ENCODE assay signal across 9 cellular contexts in the genomic region with DNA sequence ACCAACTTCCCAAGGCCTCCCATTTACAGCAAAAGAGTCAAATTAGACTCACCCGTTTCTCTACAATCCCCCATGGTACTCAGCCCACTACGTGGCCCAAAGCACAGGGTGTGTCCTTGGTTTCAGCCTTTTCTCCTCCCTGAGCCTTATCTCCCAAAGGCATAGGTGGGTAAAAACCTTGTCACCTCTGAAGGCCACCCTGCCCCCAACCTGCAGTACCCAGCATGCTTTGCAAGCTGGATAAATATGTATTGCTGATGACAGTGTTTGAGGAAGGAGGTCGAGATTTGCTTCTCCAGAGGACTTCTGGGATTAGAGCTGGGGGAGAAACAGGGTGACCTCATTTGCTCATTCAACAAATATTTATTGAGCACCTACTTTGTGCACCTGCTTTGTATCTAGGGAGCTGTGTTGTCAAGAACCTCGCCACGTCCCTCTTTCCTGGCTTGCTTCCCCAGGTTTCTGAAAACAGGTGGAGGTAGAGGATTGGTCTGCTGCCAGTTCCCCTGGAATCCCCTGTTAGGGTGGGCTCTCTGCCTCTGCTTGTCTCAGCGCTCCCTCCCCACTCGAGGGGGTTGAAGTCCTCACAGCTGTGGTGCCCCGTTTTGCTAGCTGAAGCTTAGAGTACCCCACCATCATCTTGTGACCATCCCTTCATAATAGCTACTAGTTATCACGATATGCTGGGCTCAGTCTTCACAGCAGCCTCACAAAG. TPM values are rescaled to one million over a fixed set of nuclear protein-coding genes. Genes with fewer than 3 reads are reported as not detected.
DNase-seq lines count a peak whose midpoint lies in the region; ATAC-seq and TF ChIP-seq lines count a peak whose summit lies in the region.
"Had no signal": no experiment of that assay in that cellular context is flagged by ENCODE, and none has a peak within 500 bp of the region (broad histone marks: within the 10 kb centered on the region; RNA-seq: fewer than 3 reads in every experiment).

No MANE protein-coding gene starts in this region.

- CTCF ChIA-PET in WTC11 (lab: Charles Lee), result interaction anchor here (1.5 kb wide), 1 partner anchor 44 kb away, joined by 4 read pairs; no protein-coding TSS in a partner anchor

- POLR2A ChIA-PET in WTC11 (lab: Charles Lee), result interaction anchor here (0.7 kb wide), 1 partner anchor 15 kb away, joined by 3 read pairs; no protein-coding TSS in a partner anchor

- no peaks in the 10 kb centered on the region for H3K9me3 Mint-ChIP-seq in T-helper 1 cell treated with Interleukin-12 subunit alpha and Interleukin-12 subunit beta and Interleukin-4 antibody, amounts not matched to agents 30 μg/mL and 1 μg/mL, for 36 hours
- no peaks in the 10 kb centered on the region for H3K9me3 Mint-ChIP-seq in WTC11
- no peaks in the 10 kb centered on the region for H3K9me3 Mint-ChIP-seq in stimulated activated effector memory CD8-positive, alpha-beta T cell treated with anti-CD3 and anti-CD28 coated beads, Interleukin-12 subunit alpha, Interleukin-12 subunit beta, amount 100 ng/mL, for 72 hours

- peaks cover 10% of the 10 kb centered on the region for H3K36me3 Mint-ChIP-seq in T-helper 1 cell treated with Interleukin-12 subunit alpha and Interleukin-12 subunit beta and Interleukin-4 antibody, amounts not matched to agents 30 μg/mL and 1 μg/mL, for 36 hours (ENCODE audit: low read depth)
- 0 out of 2 replicates have a peak, but pooled peaks cover under 1% of the 10 kb centered on the region for H3K36me3 Mint-ChIP-seq in WTC11
- peaks cover 79% of the 10 kb centered on the region for H3K36me3 Mint-ChIP-seq in stimulated activated effector memory CD8-positive, alpha-beta T cell treated with anti-CD3 and anti-CD28 coated beads, Interleukin-12 subunit alpha, Interleukin-12 subunit beta, amount 100 ng/mL, for 72 hours

- H3K4me3 ChIP-seq in foreskin fibroblast (ENCODE audit: low read depth in 1 of 2, low read length in 2 of 2), result peak overlapping the region; percentile 99

- ATAC-seq in WTC11 (no peak), HG03571 (IDR thresholded peaks at IDR 0.05; ENCODE audit: unreplicated experiment) (no peak)
- ATAC-seq in stimulated activated effector memory CD8-positive, alpha-beta T cell treated with anti-CD3 and anti-CD28 coated beads, Interleukin-12 subunit alpha, Interleukin-12 subunit beta, amount 100 ng/mL, for 72 hours, result no peak

- TF ChIP-seq CTCF in WTC11 (IDR thresholded peaks at IDR 0.05) (no peak), foreskin fibroblast (IDR thresholded peaks at IDR 0.05; ENCODE audit: low read depth, low read length) (no peak), GM10266 (IDR thresholded peaks at IDR 0.05; ENCODE audit: control insufficient read depth, insufficient read depth, low read depth, missing control alignments) (no peak)

- H3K4me3 Mint-ChIP-seq in T-helper 1 cell treated with Interleukin-12 subunit alpha and Interleukin-12 subunit beta and Interleukin-4 antibody, amounts not matched to agents 30 μg/mL and 1 μg/mL, for 36 hours, result peak overlapping the region; percentile 93
- no peak overlapping the region for H3K4me3 Mint-ChIP-seq in WTC11
- peak overlapping the region; percentile 98 for H3K4me3 Mint-ChIP-seq in stimulated activated effector memory CD8-positive, alpha-beta T cell treated with anti-CD3 and anti-CD28 coated beads, Interleukin-12 subunit alpha, Interleukin-12 subunit beta, amount 100 ng/mL, for 72 hours

- no peaks in the 10 kb centered on the region for H3K27me3 Mint-ChIP-seq in T-helper 1 cell treated with Interleukin-12 subunit alpha and Interleukin-12 subunit beta and Interleukin-4 antibody, amounts not matched to agents 30 μg/mL and 1 μg/mL, for 36 hours (ENCODE audit: low read depth)
- no peaks in the 10 kb centered on the region for H3K27me3 Mint-ChIP-seq in WTC11 (ENCODE audit: low read depth)

- peak overlapping the region; percentile 86 for H3K27ac Mint-ChIP-seq in T-helper 1 cell treated with Interleukin-12 subunit alpha and Interleukin-12 subunit beta and Interleukin-4 antibody, amounts not matched to agents 30 μg/mL and 1 μg/mL, for 36 hours
- peak overlapping the region; percentile 84 for H3K27ac Mint-ChIP-seq in WTC11
- H3K27ac Mint-ChIP-seq in stimulated activated effector memory CD8-positive, alpha-beta T cell treated with anti-CD3 and anti-CD28 coated beads, Interleukin-12 subunit alpha, Interleukin-12 subunit beta, amount 100 ng/mL, for 72 hours, result peak overlapping the region; percentile 100

- H3K4me1 Mint-ChIP-seq in T-helper 1 cell treated with Interleukin-12 subunit alpha and Interleukin-12 subunit beta and Interleukin-4 antibody, amounts not matched to agents 30 μg/mL and 1 μg/mL, for 36 hours (ENCODE audit: low read depth), result peaks cover 52% of the 10 kb centered on the region
- peaks cover 67% of the 10 kb centered on the region for H3K4me1 Mint-ChIP-seq in WTC11
- peaks cover 82% of the 10 kb centered on the region for H3K4me1 Mint-ChIP-seq in stimulated activated effector memory CD8-positive, alpha-beta T cell treated with anti-CD3 and anti-CD28 coated beads, Interleukin-12 subunit alpha, Interleukin-12 subunit beta, amount 100 ng/mL, for 72 hours

- DNase-seq in T-helper 1 cell (no peak), WTC11 (ENCODE audit: low spot score) (no peak), foreskin fibroblast (no peak), GM10266 (ENCODE audit: extremely low spot score) (no peak), NCI-H128 (lab: John Stamatoyannopoulos, UW; ENCODE audit: unreplicated experiment) (no peak)
- DNase-seq in stimulated activated effector memory CD8-positive, alpha-beta T cell treated with anti-CD3 and anti-CD28 coated beads, Interleukin-12 subunit alpha, Interleukin-12 subunit beta, amount 100 ng/mL, for 72 hours (ENCODE audit: low spot score in 2 of 2), result no peak
- DNase-seq: NCI-H2171 treated with DMSO at 0.1 percent for 48 hours had no signal

TF ChIP-seq in WTC11, 78 proteins besides CTCF, POLR2A, EP300 and RAD21 (continues in another document):
- TF ChIP-seq, protein P1, sequence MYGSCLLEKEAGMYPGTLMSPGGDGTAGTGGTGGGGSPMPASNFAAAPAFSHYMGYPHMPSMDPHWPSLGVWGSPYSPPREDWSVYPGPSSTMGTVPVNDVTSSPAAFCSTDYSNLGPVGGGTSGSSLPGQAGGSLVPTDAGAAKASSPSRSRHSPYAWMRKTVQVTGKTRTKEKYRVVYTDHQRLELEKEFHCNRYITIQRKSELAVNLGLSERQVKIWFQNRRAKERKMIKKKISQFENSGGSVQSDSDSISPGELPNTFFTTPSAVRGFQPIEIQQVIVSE (CRISPR knock-in tag; IDR thresholded peaks at IDR 0.05; ENCODE audit: borderline replicate concordance), result no peak
- TF ChIP-seq, protein P2, sequence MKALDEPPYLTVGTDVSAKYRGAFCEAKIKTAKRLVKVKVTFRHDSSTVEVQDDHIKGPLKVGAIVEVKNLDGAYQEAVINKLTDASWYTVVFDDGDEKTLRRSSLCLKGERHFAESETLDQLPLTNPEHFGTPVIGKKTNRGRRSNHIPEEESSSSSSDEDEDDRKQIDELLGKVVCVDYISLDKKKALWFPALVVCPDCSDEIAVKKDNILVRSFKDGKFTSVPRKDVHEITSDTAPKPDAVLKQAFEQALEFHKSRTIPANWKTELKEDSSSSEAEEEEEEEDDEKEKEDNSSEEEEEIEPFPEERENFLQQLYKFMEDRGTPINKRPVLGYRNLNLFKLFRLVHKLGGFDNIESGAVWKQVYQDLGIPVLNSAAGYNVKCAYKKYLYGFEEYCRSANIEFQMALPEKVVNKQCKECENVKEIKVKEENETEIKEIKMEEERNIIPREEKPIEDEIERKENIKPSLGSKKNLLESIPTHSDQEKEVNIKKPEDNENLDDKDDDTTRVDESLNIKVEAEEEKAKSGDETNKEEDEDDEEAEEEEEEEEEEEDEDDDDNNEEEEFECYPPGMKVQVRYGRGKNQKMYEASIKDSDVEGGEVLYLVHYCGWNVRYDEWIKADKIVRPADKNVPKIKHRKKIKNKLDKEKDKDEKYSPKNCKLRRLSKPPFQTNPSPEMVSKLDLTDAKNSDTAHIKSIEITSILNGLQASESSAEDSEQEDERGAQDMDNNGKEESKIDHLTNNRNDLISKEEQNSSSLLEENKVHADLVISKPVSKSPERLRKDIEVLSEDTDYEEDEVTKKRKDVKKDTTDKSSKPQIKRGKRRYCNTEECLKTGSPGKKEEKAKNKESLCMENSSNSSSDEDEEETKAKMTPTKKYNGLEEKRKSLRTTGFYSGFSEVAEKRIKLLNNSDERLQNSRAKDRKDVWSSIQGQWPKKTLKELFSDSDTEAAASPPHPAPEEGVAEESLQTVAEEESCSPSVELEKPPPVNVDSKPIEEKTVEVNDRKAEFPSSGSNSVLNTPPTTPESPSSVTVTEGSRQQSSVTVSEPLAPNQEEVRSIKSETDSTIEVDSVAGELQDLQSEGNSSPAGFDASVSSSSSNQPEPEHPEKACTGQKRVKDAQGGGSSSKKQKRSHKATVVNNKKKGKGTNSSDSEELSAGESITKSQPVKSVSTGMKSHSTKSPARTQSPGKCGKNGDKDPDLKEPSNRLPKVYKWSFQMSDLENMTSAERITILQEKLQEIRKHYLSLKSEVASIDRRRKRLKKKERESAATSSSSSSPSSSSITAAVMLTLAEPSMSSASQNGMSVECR (CRISPR knock-in tag; IDR thresholded peaks at IDR 0.05; ENCODE audit: borderline replicate concordance), result no peak
- TF ChIP-seq, protein P3, sequence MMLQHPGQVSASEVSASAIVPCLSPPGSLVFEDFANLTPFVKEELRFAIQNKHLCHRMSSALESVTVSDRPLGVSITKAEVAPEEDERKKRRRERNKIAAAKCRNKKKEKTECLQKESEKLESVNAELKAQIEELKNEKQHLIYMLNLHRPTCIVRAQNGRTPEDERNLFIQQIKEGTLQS (CRISPR knock-in tag; conservative IDR thresholded peaks at IDR 0.05), result no peak
- no peak for TF ChIP-seq TCF7 (CRISPR knock-in tag; IDR thresholded peaks at IDR 0.05; ENCODE audit: low read depth)
- TF ChIP-seq, protein P4, sequence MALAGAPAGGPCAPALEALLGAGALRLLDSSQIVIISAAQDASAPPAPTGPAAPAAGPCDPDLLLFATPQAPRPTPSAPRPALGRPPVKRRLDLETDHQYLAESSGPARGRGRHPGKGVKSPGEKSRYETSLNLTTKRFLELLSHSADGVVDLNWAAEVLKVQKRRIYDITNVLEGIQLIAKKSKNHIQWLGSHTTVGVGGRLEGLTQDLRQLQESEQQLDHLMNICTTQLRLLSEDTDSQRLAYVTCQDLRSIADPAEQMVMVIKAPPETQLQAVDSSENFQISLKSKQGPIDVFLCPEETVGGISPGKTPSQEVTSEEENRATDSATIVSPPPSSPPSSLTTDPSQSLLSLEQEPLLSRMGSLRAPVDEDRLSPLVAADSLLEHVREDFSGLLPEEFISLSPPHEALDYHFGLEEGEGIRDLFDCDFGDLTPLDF (CRISPR knock-in tag; IDR thresholded peaks at IDR 0.05), result no peak

RNA-seq across cellular contexts. Expression of a gene that starts 3.0 kb away (rescaled TPM):
- total RNA-seq in WTC11 (2021), result 126 to 139 TPM (median 128 TPM) in 3 replicates

RNA-seq across cellular contexts. Expression of a gene that starts 19.3 kb away (rescaled TPM):
- total RNA-seq in WTC11 (2021), result 1,832 to 2,028 TPM (median 1,945 TPM) in 3 replicates

RNA-seq across cellular contexts. Expression of a gene that starts 47.7 kb away (rescaled TPM):
- 16.1 to 17.3 TPM (median 17.1 TPM) in 3 replicates for total RNA-seq in WTC11 (2021)
